In the genomic region with DNA sequence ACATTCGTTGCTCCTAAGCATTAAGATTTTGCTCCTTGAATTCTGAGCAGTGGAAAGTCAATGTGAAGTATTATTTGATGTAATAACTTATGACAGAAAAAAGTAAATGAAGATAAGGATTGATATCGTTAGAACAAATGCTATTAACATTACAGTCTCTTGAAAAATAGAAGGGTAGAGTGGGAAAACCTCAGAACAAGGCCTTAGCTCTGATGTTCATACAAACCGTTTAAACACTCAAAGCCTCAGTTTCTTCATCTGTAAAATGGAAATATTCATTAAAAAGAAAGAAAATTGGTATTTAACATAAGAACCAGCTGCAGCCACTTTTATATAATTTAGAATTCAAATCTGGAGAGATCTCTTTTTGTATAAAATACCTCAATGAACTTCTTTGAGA, we compare ENCODE assay signal across 15 cellular contexts.
DNase-seq lines count a peak whose midpoint lies in the region; FAIRE-seq and TF ChIP-seq lines count a peak whose summit lies in the region.
"Had no signal": no experiment of that assay in that cellular context is flagged by ENCODE, and none has a peak within 500 bp of the region (broad histone marks: within the 10 kb centered on the region; RNA-seq: fewer than 3 reads in every experiment).

No MANE protein-coding gene starts in this region.

- DNase-seq in HFFc6 (no peak), astrocyte (ENCODE audit: low read depth) (no peak), mesenchymal stem cell (no peak), type B pancreatic cell (ENCODE audit: extremely low spot score, unreplicated experiment) (no peak), cerebellar nuclear complex (lab: John Stamatoyannopoulos, UW) (no peak)
- no peak for DNase-seq in activated naive CD8-positive, alpha-beta T cell treated with anti-CD3 and anti-CD28 coated beads for 36 hours
- DNase-seq in activated naive CD4-positive, alpha-beta T cell treated with anti-CD3 and anti-CD28 coated beads for 36 hours: no peak
- DNase-seq: C1 segment of cervical spinal cord, DMS153, NCI-H1105, NCI-H1694 treated with DMSO at 0.1 percent for 48 hours, NCI-H345, Right ventricle myocardium superior had no signal

- H3K18ac ChIP-seq in mesenchymal stem cell (ENCODE audit: low read depth in 1 of 2, low read length in 2 of 2): no peak overlapping the region

- H3K4me1 ChIP-seq in astrocyte (ENCODE audit: insufficient read depth, low read length) (peaks cover 39% of the 10 kb centered on the region), mesenchymal stem cell (ENCODE audit: control insufficient read depth, insufficient read depth, low read depth, low read length) (peaks cover 24% of the 10 kb centered on the region)
- H3K4me1 ChIP-seq: HAP-1 had no signal

- H3K27me3 ChIP-seq in astrocyte (ENCODE audit: insufficient read depth, low read length) (no peaks in the 10 kb centered on the region), mesenchymal stem cell (ENCODE audit: control insufficient read depth in 1 of 2, insufficient read depth in 1 of 2, low read length in 2 of 2) (no peaks in the 10 kb centered on the region)
- H3K27me3 ChIP-seq: MG63 had no signal

- no peaks in the 10 kb centered on the region for H3K27me3 Mint-ChIP-seq in HFFc6 (ENCODE audit: insufficient read depth)
- no peaks in the 10 kb centered on the region for H3K27me3 Mint-ChIP-seq in astrocyte (ENCODE audit: low read depth, unreplicated experiment)
- H3K27me3 Mint-ChIP-seq in type B pancreatic cell: peaks cover 3% of the 10 kb centered on the region
- H3K27me3 Mint-ChIP-seq in activated naive CD8-positive, alpha-beta T cell treated with anti-CD3 and anti-CD28 coated beads for 36 hours: no peaks in the 10 kb centered on the region
- H3K27me3 Mint-ChIP-seq in activated naive CD4-positive, alpha-beta T cell treated with anti-CD3 and anti-CD28 coated beads for 36 hours (ENCODE audit: low read depth): peaks cover 2% of the 10 kb centered on the region

- H3K4me2 ChIP-seq in astrocyte (ENCODE audit: low read length): peak overlapping the region; percentile 47
- no peak overlapping the region for H3K4me2 ChIP-seq in mesenchymal stem cell (ENCODE audit: low read length, poor library complexity, severe bottlenecking)

- no peak for FAIRE-seq in astrocyte (lab: Jason Lieb, UNC)

- H2BK120ac ChIP-seq in mesenchymal stem cell (ENCODE audit: low read depth, low read length): no peak overlapping the region

- H3K9ac ChIP-seq in astrocyte (ENCODE audit: low read length) (peak overlapping the region; percentile 26), mesenchymal stem cell (ENCODE audit: low read length) (no peak overlapping the region)

- H3K23ac ChIP-seq in mesenchymal stem cell (ENCODE audit: low read length in 2 of 2): no peak overlapping the region

- H3K79me2 ChIP-seq in astrocyte (ENCODE audit: insufficient read depth, low read length): no peaks in the 10 kb centered on the region

- H3K4me3 Mint-ChIP-seq in HFFc6: peak overlapping the region; percentile 63
- H3K4me3 Mint-ChIP-seq in astrocyte (ENCODE audit: unreplicated experiment): no peak overlapping the region
- H3K4me3 Mint-ChIP-seq in type B pancreatic cell: no peak overlapping the region
- H3K4me3 Mint-ChIP-seq in activated naive CD8-positive, alpha-beta T cell treated with anti-CD3 and anti-CD28 coated beads for 36 hours: no peak overlapping the region
- no peak overlapping the region for H3K4me3 Mint-ChIP-seq in activated naive CD4-positive, alpha-beta T cell treated with anti-CD3 and anti-CD28 coated beads for 36 hours

- WGBS in mesenchymal stem cell: 0% methylated on average over 1 of the region's 3 CpGs

- H3K36me3 Mint-ChIP-seq in HFFc6 (ENCODE audit: low read depth) (peaks cover 7% of the 10 kb centered on the region), astrocyte (ENCODE audit: low read depth, unreplicated experiment) (no peaks in the 10 kb centered on the region), type B pancreatic cell (no peaks in the 10 kb centered on the region)
- H3K36me3 Mint-ChIP-seq in activated naive CD8-positive, alpha-beta T cell treated with anti-CD3 and anti-CD28 coated beads for 36 hours: no peaks in the 10 kb centered on the region
- no peaks in the 10 kb centered on the region for H3K36me3 Mint-ChIP-seq in activated naive CD4-positive, alpha-beta T cell treated with anti-CD3 and anti-CD28 coated beads for 36 hours (ENCODE audit: low read depth)

- H4K8ac ChIP-seq in mesenchymal stem cell (ENCODE audit: low read length): no peak overlapping the region

- H2BK15ac ChIP-seq in mesenchymal stem cell (ENCODE audit: low read depth, poor library complexity, severe bottlenecking): no peak overlapping the region

- H3K4ac ChIP-seq in mesenchymal stem cell (ENCODE audit: low read depth in 1 of 2, low read length in 2 of 2): no peak overlapping the region

- no peak overlapping the region for H3K14ac ChIP-seq in mesenchymal stem cell (ENCODE audit: low read length in 2 of 2)

- intact Hi-C loops in activated naive CD4-positive, alpha-beta T cell treated with anti-CD3 and anti-CD28 coated beads for 36 hours (cut with micrococcal nuclease): no loop called here

- H4K20me1 ChIP-seq in astrocyte (ENCODE audit: insufficient read depth, low read length): no peaks in the 10 kb centered on the region

- CTCF ChIA-PET in activated naive CD4-positive, alpha-beta T cell treated with anti-CD3 and anti-CD28 coated beads for 36 hours (lab: Charles Lee): no interaction called here

- no peak overlapping the region for H2BK5ac ChIP-seq in mesenchymal stem cell (ENCODE audit: low read depth, low read length, poor library complexity, severe bottlenecking)

- peak overlapping the region; percentile 88 for H3K27ac Mint-ChIP-seq in HFFc6
- peak overlapping the region; percentile 93 for H3K27ac Mint-ChIP-seq in astrocyte (ENCODE audit: unreplicated experiment)
- peak overlapping the region; percentile 4 for H3K27ac Mint-ChIP-seq in type B pancreatic cell
- no peak overlapping the region for H3K27ac Mint-ChIP-seq in activated naive CD8-positive, alpha-beta T cell treated with anti-CD3 and anti-CD28 coated beads for 36 hours
- no peak overlapping the region for H3K27ac Mint-ChIP-seq in activated naive CD4-positive, alpha-beta T cell treated with anti-CD3 and anti-CD28 coated beads for 36 hours

- H3K36me3 ChIP-seq in astrocyte (ENCODE audit: insufficient read depth, low read length): no peaks in the 10 kb centered on the region
- H3K36me3 ChIP-seq in mesenchymal stem cell (ENCODE audit: control insufficient read depth in 1 of 2, insufficient read depth in 2 of 2, low read depth in 1 of 2, low read length in 2 of 2): no peaks in the 10 kb centered on the region
- H3K36me3 ChIP-seq: HAP-1, MG63 had no signal

- H3K9me3 Mint-ChIP-seq in HFFc6: no peaks in the 10 kb centered on the region
- peaks cover 2% of the 10 kb centered on the region for H3K9me3 Mint-ChIP-seq in astrocyte (ENCODE audit: unreplicated experiment)
- no peaks in the 10 kb centered on the region for H3K9me3 Mint-ChIP-seq in type B pancreatic cell
- no peaks in the 10 kb centered on the region for H3K9me3 Mint-ChIP-seq in activated naive CD8-positive, alpha-beta T cell treated with anti-CD3 and anti-CD28 coated beads for 36 hours
- no peaks in the 10 kb centered on the region for H3K9me3 Mint-ChIP-seq in activated naive CD4-positive, alpha-beta T cell treated with anti-CD3 and anti-CD28 coated beads for 36 hours

- TF ChIP-seq CTCF in HFFc6 (IDR thresholded peaks at IDR 0.05): no peak
- TF ChIP-seq CTCF in astrocyte (IDR thresholded peaks at IDR 0.05; ENCODE audit: insufficient read depth, low read depth, low read length): no peak
- no peak for TF ChIP-seq CTCF in type B pancreatic cell (conservative IDR thresholded peaks at IDR 0.05)

- H2AFZ ChIP-seq in astrocyte (ENCODE audit: low read depth, low read length): no peak overlapping the region
- H2AFZ ChIP-seq in mesenchymal stem cell (ENCODE audit: low read depth, low read length): no peak overlapping the region

- H3K9me3 ChIP-seq in astrocyte (ENCODE audit: insufficient read depth, low read depth, low read length): no peaks in the 10 kb centered on the region
- no peaks in the 10 kb centered on the region for H3K9me3 ChIP-seq in mesenchymal stem cell (ENCODE audit: control insufficient read depth, low read length)
- H3K9me3 ChIP-seq: HAP-1, MG63 had no signal

- H3K4me1 Mint-ChIP-seq in HFFc6 (ENCODE audit: low read depth) (peaks cover 83% of the 10 kb centered on the region), astrocyte (ENCODE audit: low read depth, unreplicated experiment) (peaks cover 41% of the 10 kb centered on the region), type B pancreatic cell (ENCODE audit: unreplicated experiment) (peaks cover 9% of the 10 kb centered on the region)
- no peaks in the 10 kb centered on the region for H3K4me1 Mint-ChIP-seq in activated naive CD8-positive, alpha-beta T cell treated with anti-CD3 and anti-CD28 coated beads for 36 hours
- H3K4me1 Mint-ChIP-seq in activated naive CD4-positive, alpha-beta T cell treated with anti-CD3 and anti-CD28 coated beads for 36 hours (ENCODE audit: low read depth): no peaks in the 10 kb centered on the region

- H3K4me3 ChIP-seq in astrocyte (ENCODE audit: insufficient read depth, low read depth, low read length): no peak overlapping the region
- no peak overlapping the region for H3K4me3 ChIP-seq in mesenchymal stem cell (ENCODE audit: insufficient read depth in 1 of 2, low read depth in 1 of 2, low read length in 2 of 2)
- H3K4me3 ChIP-seq: HAP-1, MG63 had no signal

- no peak overlapping the region for H4K91ac ChIP-seq in mesenchymal stem cell (ENCODE audit: low read length)

- H2AK5ac ChIP-seq in mesenchymal stem cell (ENCODE audit: low read length, severe bottlenecking): no peak overlapping the region

- H3K27ac ChIP-seq in astrocyte (ENCODE audit: low read depth, low read length) (peak overlapping the region; percentile 78), mesenchymal stem cell (ENCODE audit: low read length, poor library complexity, severe bottlenecking) (peak overlapping the region; percentile 86)

- no peaks in the 10 kb centered on the region for H3K79me1 ChIP-seq in mesenchymal stem cell (replicated peaks; ENCODE audit: low read length, poor library complexity, severe bottlenecking)

- H2BK12ac ChIP-seq in mesenchymal stem cell (ENCODE audit: low read length in 2 of 2): no peak overlapping the region

Comparison
In these comparisons a context has a peak if more than half of its experiments do, and no peak if none do; other contexts are left out.
1. H3K27ac Mint-ChIP-seq: peak in HFFc6 (single experiment), astrocyte (single experiment) and type B pancreatic cell (single experiment); none in activated naive CD8-positive, alpha-beta T cell treated with anti-CD3 and anti-CD28 coated beads for 36 hours (single experiment) and activated naive CD4-positive, alpha-beta T cell treated with anti-CD3 and anti-CD28 coated beads for 36 hours (single experiment).